Comparison of ENCODE assay signal across 1 cellular context in genomic region chr7:91079491-91079890, GRCh38.
TF ChIP-seq lines count a peak whose summit lies in the region.

No MANE protein-coding gene starts in this region.

TF ChIP-seq in WTC11, 78 proteins besides CTCF, POLR2A, EP300 and RAD21 (continued from another document):
- TF ChIP-seq, protein P1, sequence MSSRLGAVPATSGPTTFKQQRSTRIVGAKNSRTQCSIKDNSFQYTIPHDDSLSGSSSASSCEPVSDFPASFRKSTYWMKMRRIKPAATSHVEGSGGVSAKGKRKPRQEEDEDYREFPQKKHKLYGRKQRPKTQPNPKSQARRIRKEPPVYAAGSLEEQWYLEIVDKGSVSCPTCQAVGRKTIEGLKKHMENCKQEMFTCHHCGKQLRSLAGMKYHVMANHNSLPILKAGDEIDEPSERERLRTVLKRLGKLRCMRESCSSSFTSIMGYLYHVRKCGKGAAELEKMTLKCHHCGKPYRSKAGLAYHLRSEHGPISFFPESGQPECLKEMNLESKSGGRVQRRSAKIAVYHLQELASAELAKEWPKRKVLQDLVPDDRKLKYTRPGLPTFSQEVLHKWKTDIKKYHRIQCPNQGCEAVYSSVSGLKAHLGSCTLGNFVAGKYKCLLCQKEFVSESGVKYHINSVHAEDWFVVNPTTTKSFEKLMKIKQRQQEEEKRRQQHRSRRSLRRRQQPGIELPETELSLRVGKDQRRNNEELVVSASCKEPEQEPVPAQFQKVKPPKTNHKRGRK (CRISPR knock-in tag; IDR thresholded peaks at IDR 0.05; ENCODE audit: borderline replicate concordance): no peak
- TF ChIP-seq OVOL2 (CRISPR knock-in tag; IDR thresholded peaks at IDR 0.05; ENCODE audit: borderline replicate concordance): no peak
- TF ChIP-seq ZNF263 (CRISPR knock-in tag; IDR thresholded peaks at IDR 0.05; ENCODE audit: low read depth): no peak
- TF ChIP-seq JUN (CRISPR knock-in tag; IDR thresholded peaks at IDR 0.05): no peak
- TF ChIP-seq ELF4 (CRISPR knock-in tag; IDR thresholded peaks at IDR 0.05; ENCODE audit: low read depth): no peak
- no peak for TF ChIP-seq CREB1 (CRISPR knock-in tag; IDR thresholded peaks at IDR 0.05)
- TF ChIP-seq JAZF1 (CRISPR knock-in tag; IDR thresholded peaks at IDR 0.05): no peak
TF ChIP-seq in WTC11: peak in this region for 0.
